ENCODE assay signal across 15 cellular contexts in the genomic region with DNA sequence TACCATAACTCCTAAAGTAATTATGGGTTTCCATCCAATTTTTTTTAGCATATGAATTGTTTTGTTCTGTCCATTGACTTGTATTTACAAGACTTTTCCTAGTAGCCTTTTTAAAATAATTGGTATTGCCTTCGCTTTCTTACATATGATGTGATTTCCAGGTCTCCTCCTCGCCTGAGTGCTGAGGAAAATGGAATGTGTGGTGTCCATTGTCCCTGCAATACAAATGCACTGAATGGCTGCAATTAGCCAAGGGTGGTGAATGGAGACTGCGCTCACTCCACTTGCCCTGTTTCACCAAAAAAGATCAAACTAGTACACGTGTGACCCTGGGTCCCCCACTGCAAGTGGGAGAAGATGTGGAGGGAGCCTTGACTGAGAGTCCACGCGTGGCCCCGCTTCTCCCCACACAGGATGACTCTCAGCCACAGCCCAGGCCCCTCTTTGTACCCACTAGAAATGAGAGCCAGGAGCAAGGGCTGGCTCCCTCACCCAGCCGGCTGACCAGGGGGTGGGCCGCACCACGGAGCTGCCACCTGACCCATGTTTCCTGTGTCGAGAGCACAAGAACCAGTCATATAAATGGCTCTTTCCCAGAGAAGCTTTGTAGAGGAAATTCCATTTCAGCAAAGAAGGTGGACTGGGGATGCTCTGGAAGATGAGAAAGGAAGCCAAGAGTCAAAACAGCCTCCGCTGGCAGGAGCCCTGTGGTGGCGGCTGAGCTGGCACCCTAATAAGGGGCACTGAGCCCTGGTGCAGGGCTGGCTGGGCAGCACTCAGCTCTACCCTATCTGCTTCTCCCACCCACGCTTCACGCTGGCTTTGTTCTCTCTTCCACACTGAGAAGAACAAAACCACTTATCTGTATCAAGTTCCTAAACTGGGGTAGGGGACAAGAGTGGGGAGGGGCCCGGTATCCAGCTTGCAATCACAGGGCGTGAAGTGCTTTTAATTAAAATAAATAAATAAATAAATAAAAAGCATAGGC. TPM values are rescaled to one million over a fixed set of nuclear protein-coding genes. Genes with fewer than 3 reads are reported as not detected.
DNase-seq lines count a peak whose midpoint lies in the region; ATAC-seq and TF ChIP-seq lines count a peak whose summit lies in the region.
"Had no signal": no experiment of that assay in that cellular context is flagged by ENCODE, and none has a peak within 500 bp of the region (broad histone marks: within the 10 kb centered on the region; RNA-seq: fewer than 3 reads in every experiment).

No MANE protein-coding gene starts in this region.

- POLR2A ChIA-PET in activated CD4-positive, alpha-beta T cell treated with anti-CD3 and anti-CD28 coated beads for 36 hours (lab: Charles Lee): interaction anchor here (0.9 kb wide), 1 partner anchor 41 kb away, joined by 3 read pairs; no protein-coding TSS in a partner anchor

- H3K4me3 Mint-ChIP-seq in activated CD4-positive, alpha-beta T cell treated with anti-CD3 and anti-CD28 coated beads for 36 hours: no peak overlapping the region
- H3K4me3 Mint-ChIP-seq in stimulated activated naive B cell treated with anti-CD40 and anti-IgM and Interleukin-4, amounts not matched to agents 10 μg/mL and 1 μg/mL and 100 μg/mL, for 72 hours: peak overlapping the region in 1 of 2 donors; percentile 44
- H3K4me3 Mint-ChIP-seq: T-helper 2 cell treated with Interferon-gamma antibody and Interleukin-4, amounts not matched to agents 5 μg/mL and 100 μg/mL, for 36 hours had no signal

- no peaks in the 10 kb centered on the region for H3K27me3 ChIP-seq in right atrium auricular region

- peaks cover 81% of the 10 kb centered on the region for H3K4me1 Mint-ChIP-seq in activated CD4-positive, alpha-beta T cell treated with anti-CD3 and anti-CD28 coated beads for 36 hours
- peaks cover 60 to 96% of the 10 kb centered on the region in 2 donors for H3K4me1 Mint-ChIP-seq in stimulated activated naive B cell treated with anti-CD40 and anti-IgM and Interleukin-4, amounts not matched to agents 10 μg/mL and 1 μg/mL and 100 μg/mL, for 72 hours

- peaks cover 6% of the 10 kb centered on the region for H3K36me3 ChIP-seq in right atrium auricular region

- H3K36me3 Mint-ChIP-seq in activated CD4-positive, alpha-beta T cell treated with anti-CD3 and anti-CD28 coated beads for 36 hours (ENCODE audit: low read depth): peaks cover 48% of the 10 kb centered on the region
- H3K36me3 Mint-ChIP-seq in stimulated activated naive B cell treated with anti-CD40 and anti-IgM and Interleukin-4, amounts not matched to agents 10 μg/mL and 1 μg/mL and 100 μg/mL, for 72 hours: peaks cover 25 to 28% of the 10 kb centered on the region in 2 donors

- TF ChIP-seq CTCF in VCaP (conservative IDR thresholded peaks at IDR 0.05): no peak
- TF ChIP-seq CTCF in right atrium auricular region (IDR thresholded peaks at IDR 0.05): no peak

- no peaks in the 10 kb centered on the region for H3K9me3 ChIP-seq in right atrium auricular region

- no peak for ATAC-seq in activated CD4-positive, alpha-beta T cell treated with anti-CD3 and anti-CD28 coated beads for 36 hours
- ATAC-seq in stimulated activated naive B cell treated with anti-CD40 and anti-IgM and Interleukin-4, amounts not matched to agents 10 μg/mL and 1 μg/mL and 100 μg/mL, for 72 hours (replicated peaks): no peak
- ATAC-seq in HG03457 (IDR thresholded peaks at IDR 0.05; ENCODE audit: unreplicated experiment): no peak

- no peak overlapping the region for H3K4me3 ChIP-seq in right atrium auricular region

- peak overlapping the region; percentile 58 for H3K27ac Mint-ChIP-seq in activated CD4-positive, alpha-beta T cell treated with anti-CD3 and anti-CD28 coated beads for 36 hours
- peak overlapping the region; percentile 83 for H3K27ac Mint-ChIP-seq in stimulated activated naive B cell treated with anti-CD40 and anti-IgM and Interleukin-4, amounts not matched to agents 10 μg/mL and 1 μg/mL and 100 μg/mL, for 72 hours
- H3K27ac Mint-ChIP-seq: T-helper 2 cell treated with Interferon-gamma antibody and Interleukin-4, amounts not matched to agents 5 μg/mL and 100 μg/mL, for 36 hours had no signal

- H3K27ac ChIP-seq in VCaP (peak overlapping the region; percentile 84), right atrium auricular region (peak overlapping the region; percentile 33 to 43)
- H3K27ac ChIP-seq: RWPE1 had no signal

- H3K27me3 Mint-ChIP-seq in activated CD4-positive, alpha-beta T cell treated with anti-CD3 and anti-CD28 coated beads for 36 hours: no peaks in the 10 kb centered on the region
- H3K27me3 Mint-ChIP-seq in stimulated activated naive B cell treated with anti-CD40 and anti-IgM and Interleukin-4, amounts not matched to agents 10 μg/mL and 1 μg/mL and 100 μg/mL, for 72 hours: no peaks in the 10 kb centered on the region

- H3K9me3 Mint-ChIP-seq in activated CD4-positive, alpha-beta T cell treated with anti-CD3 and anti-CD28 coated beads for 36 hours (ENCODE audit: low read depth): no peaks in the 10 kb centered on the region
- H3K9me3 Mint-ChIP-seq in stimulated activated naive B cell treated with anti-CD40 and anti-IgM and Interleukin-4, amounts not matched to agents 10 μg/mL and 1 μg/mL and 100 μg/mL, for 72 hours: no peaks in the 10 kb centered on the region
- H3K9me3 Mint-ChIP-seq: T-helper 2 cell treated with Interferon-gamma antibody and Interleukin-4, amounts not matched to agents 5 μg/mL and 100 μg/mL, for 36 hours had no signal

- CTCF ChIA-PET in activated CD4-positive, alpha-beta T cell treated with anti-CD3 and anti-CD28 coated beads for 36 hours (lab: Charles Lee): interaction anchor here (0.6 to 7.0 kb wide), 8 partner anchors 8 to 49 kb away, joined by 4 to 125 read pairs (median 4); no protein-coding TSS in a partner anchor

- intact Hi-C loops in activated CD4-positive, alpha-beta T cell treated with anti-CD3 and anti-CD28 coated beads for 36 hours (cut with DNase I, micrococcal nuclease): no loop called here

- DNase-seq in activated CD4-positive, alpha-beta T cell treated with anti-CD3 and anti-CD28 coated beads for 36 hours: no peak
- no peak for DNase-seq in activated CD4-positive, alpha-beta T cell treated with anti-CD3 and anti-CD28 coated beads, Interleukin-2, amount 50 U/mL, for 48 hours
- DNase-seq in right atrium auricular region (ENCODE audit: low spot score) (no peak), NCI-H82 treated with DMSO at 0.1 percent for 48 hours (lab: John Stamatoyannopoulos, UW; ENCODE audit: unreplicated experiment) (no peak), AG08396 (ENCODE audit: low spot score) (no peak)
- no peak for DNase-seq in stimulated activated naive B cell treated with anti-CD40 and anti-IgM and Interleukin-4, amounts not matched to agents 10 μg/mL and 1 μg/mL and 100 μg/mL, for 72 hours
- DNase-seq: activated CD4-positive, alpha-beta T cell treated with anti-CD3 and anti-CD28 coated beads for 48 hours; GOT3; mammary epithelial cell; NCI-H774; stimulated activated naive CD4-positive, alpha-beta T cell had no signal

- peaks cover 0 to 71% of the 10 kb centered on the region in 2 donors for H3K4me1 ChIP-seq in right atrium auricular region

RNA-seq across cellular contexts. Expression of a gene that starts 52.4 kb away (rescaled TPM):
- 10 to 100 TPM; 13.3 to 13.9 TPM for total RNA-seq in activated CD4-positive, alpha-beta T cell treated with anti-CD3 and anti-CD28 coated beads for 36 hours
- 10 to 100 TPM; 30.3 to 31.1 TPM for total RNA-seq in right atrium auricular region
